1 cellular context compared by ENCODE assay signal in genomic region chr19:18118420-18119242, GRCh38.
TF ChIP-seq lines count a peak whose summit lies in the region.

No MANE protein-coding gene starts in this region.

TF ChIP-seq in GM12878, 131 proteins besides CTCF, POLR2A, EP300 and RAD21:
- TF ChIP-seq SREBF1 (IDR thresholded peaks at IDR 0.05; ENCODE audit: low read length): no peak
- TF ChIP-seq NR2F1 (conservative IDR thresholded peaks at IDR 0.05): no peak
- TF ChIP-seq HSF1 (IDR thresholded peaks at IDR 0.05; ENCODE audit: low read depth, low read length): no peak
- 0 out of 2 replicates have a peak, but pooled peaks have one; percentile 57 for TF ChIP-seq SMARCA5 (IDR thresholded peaks at IDR 0.05)
- 0 out of 2 replicates have a peak, but pooled peaks have one; percentile 26 for TF ChIP-seq ZNF217 (IDR thresholded peaks at IDR 0.05)
- TF ChIP-seq ZNF384 (IDR thresholded peaks at IDR 0.05; ENCODE audit: borderline replicate concordance, low read depth, low read length): no peak
- no peak for TF ChIP-seq MTA3 (IDR thresholded peaks at IDR 0.05; ENCODE audit: borderline replicate concordance, low read length)
